In the genomic region with DNA sequence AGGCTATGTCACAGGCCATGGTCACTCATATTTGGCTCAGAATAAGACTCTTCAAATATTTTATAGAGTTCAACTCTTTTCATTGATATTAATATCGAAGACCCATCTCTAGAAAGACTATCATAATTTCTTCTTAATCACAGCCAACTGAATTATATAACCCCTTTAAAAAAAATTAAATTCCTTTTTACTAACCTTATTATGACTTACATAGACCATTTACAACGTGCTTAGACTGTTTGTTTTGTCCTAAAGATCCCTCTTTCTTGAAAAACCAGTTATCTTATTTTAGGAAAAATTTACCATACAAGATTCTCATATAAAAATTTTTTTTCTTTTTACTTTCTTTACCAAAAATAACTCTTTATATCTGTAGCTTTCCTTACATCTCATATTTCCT, we compare ENCODE assay signal across 2 cellular contexts.
A peak's percentile ranks its signal among the peaks of the same experiment; 100 is the strongest.
TF ChIP-seq lines count a peak whose summit lies in the region.

No MANE protein-coding gene starts in this region.

TF ChIP-seq in HEK293, 187 proteins besides CTCF, POLR2A, EP300 and RAD21:
- TF ChIP-seq, protein P1, sequence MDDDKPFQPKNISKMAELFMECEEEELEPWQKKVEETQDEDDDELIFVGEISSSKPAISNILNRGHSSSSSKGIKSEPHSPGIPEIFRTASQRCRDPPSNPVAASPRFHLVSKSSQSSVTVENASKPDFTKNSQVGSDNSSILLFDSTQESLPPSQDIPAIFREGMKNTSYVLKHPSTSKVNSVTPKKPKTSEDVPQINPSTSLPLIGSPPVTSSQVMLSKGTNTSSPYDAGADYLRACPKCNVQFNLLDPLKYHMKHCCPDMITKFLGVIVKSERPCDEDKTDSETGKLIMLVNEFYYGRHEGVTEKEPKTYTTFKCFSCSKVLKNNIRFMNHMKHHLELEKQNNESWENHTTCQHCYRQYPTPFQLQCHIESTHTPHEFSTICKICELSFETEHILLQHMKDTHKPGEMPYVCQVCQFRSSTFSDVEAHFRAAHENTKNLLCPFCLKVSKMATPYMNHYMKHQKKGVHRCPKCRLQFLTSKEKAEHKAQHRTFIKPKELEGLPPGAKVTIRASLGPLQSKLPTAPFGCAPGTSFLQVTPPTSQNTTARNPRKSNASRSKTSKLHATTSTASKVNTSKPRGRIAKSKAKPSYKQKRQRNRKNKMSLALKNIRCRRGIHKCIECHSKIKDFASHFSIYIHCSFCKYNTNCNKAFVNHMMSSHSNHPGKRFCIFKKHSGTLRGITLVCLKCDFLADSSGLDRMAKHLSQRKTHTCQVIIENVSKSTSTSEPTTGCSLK (tag by site-specific recombination; IDR thresholded peaks at IDR 0.05) = no peak
- no peak for TF ChIP-seq ZBTB48 (tag by site-specific recombination; IDR thresholded peaks at IDR 0.05)
- TF ChIP-seq ZNF549 (tag by site-specific recombination; IDR thresholded peaks at IDR 0.05) = peak; percentile 52; the same call in 1 of the 2 replicates
- no peak for TF ChIP-seq ZNF157 (tag by site-specific recombination; IDR thresholded peaks at IDR 0.05)
- no peak for TF ChIP-seq REPIN1 (tag by site-specific recombination; IDR thresholded peaks at IDR 0.05; ENCODE audit: low read depth)
- TF ChIP-seq ZNF626 (tag by site-specific recombination; IDR thresholded peaks at IDR 0.05) = 0 out of 2 replicates have a peak, but pooled peaks have one; percentile 22
- TF ChIP-seq ZNF510 (tag by site-specific recombination; IDR thresholded peaks at IDR 0.05; ENCODE audit: insufficient replicate concordance) = peak; percentile 74
- TF ChIP-seq FEZF1 (tag by site-specific recombination; IDR thresholded peaks at IDR 0.05) = no peak
- 0 out of 2 replicates have a peak, but pooled peaks have one; percentile 40 for TF ChIP-seq ZNF610 (tag by site-specific recombination; IDR thresholded peaks at IDR 0.05; ENCODE audit: borderline replicate concordance)
- TF ChIP-seq HOXA7 (CRISPR knock-in tag; IDR thresholded peaks at IDR 0.05; ENCODE audit: borderline replicate concordance) = no peak
- TF ChIP-seq MZF1 (tag by site-specific recombination; IDR thresholded peaks at IDR 0.05; ENCODE audit: borderline replicate concordance) = peak; percentile 60; the same call in 1 of the 2 replicates
- TF ChIP-seq SETDB1 (IDR thresholded peaks at IDR 0.05; ENCODE audit: insufficient read length, low read length) = peak; percentile 97
- 0 out of 2 replicates have a peak, but pooled peaks have one; percentile 21 for TF ChIP-seq TRIM28 (IDR thresholded peaks at IDR 0.05; ENCODE audit: borderline replicate concordance, low read length)
- no peak for TF ChIP-seq KLF7 (tag by site-specific recombination; IDR thresholded peaks at IDR 0.05; ENCODE audit: borderline replicate concordance)
- no peak for TF ChIP-seq ZNF10 (tag by site-specific recombination; IDR thresholded peaks at IDR 0.05)
- TF ChIP-seq SP7 (tag by site-specific recombination; IDR thresholded peaks at IDR 0.05) = no peak

TF ChIP-seq in H1, 55 proteins besides CTCF, POLR2A, EP300 and RAD21 (continued from another document):
- TF ChIP-seq BCL11A (IDR thresholded peaks at IDR 0.05; ENCODE audit: low read depth in 2 of 2, low read length in 2 of 2) (no peak), CTBP2 (IDR thresholded peaks at IDR 0.05; ENCODE audit: borderline replicate concordance, insufficient read depth, insufficient read length, low read length) (no peak), HDAC6 (IDR thresholded peaks at IDR 0.05; ENCODE audit: low read depth, low read length) (no peak), ZNF274 (IDR thresholded peaks at IDR 0.05; ENCODE audit: borderline replicate concordance, extremely low read depth, low read length) (no peak), GABPA (IDR thresholded peaks at IDR 0.05; ENCODE audit: borderline replicate concordance, insufficient read depth, low read length) (no peak), RFX5 (IDR thresholded peaks at IDR 0.05; ENCODE audit: borderline replicate concordance, low read depth, low read length) (no peak), JUN (IDR thresholded peaks at IDR 0.05; ENCODE audit: low read depth, low read length) (no peak), KDM1A (IDR thresholded peaks at IDR 0.05; ENCODE audit: borderline replicate concordance, low read length) (no peak), TCF12 (IDR thresholded peaks at IDR 0.05; ENCODE audit: low read depth, low read length) (no peak), TBP (IDR thresholded peaks at IDR 0.05; ENCODE audit: low read depth, low read length) (no peak), TAF7 (optimal IDR thresholded peaks at IDR 0.05; ENCODE audit: borderline replicate concordance, low read depth, low read length) (no peak), CREB1 (IDR thresholded peaks at IDR 0.05) (no peak), CBX5 (IDR thresholded peaks at IDR 0.05; ENCODE audit: low read depth, low read length) (no peak), NANOG (IDR thresholded peaks at IDR 0.05; ENCODE audit: insufficient read depth, low read depth, low read length, poor library complexity, severe bottlenecking) (no peak), SIRT6 (IDR thresholded peaks at IDR 0.05; ENCODE audit: low read length) (no peak), POLR2AphosphoS5 (IDR thresholded peaks at IDR 0.05; ENCODE audit: low read depth, low read length) (no peak), RBBP5 (IDR thresholded peaks at IDR 0.05; ENCODE audit: borderline replicate concordance, low read depth, low read length) (no peak), NRF1 (IDR thresholded peaks at IDR 0.05; ENCODE audit: low read depth, low read length) (no peak), EGR1 (IDR thresholded peaks at IDR 0.05; ENCODE audit: borderline replicate concordance, low read depth, low read length) (no peak)
